19 cellular contexts compared by ENCODE assay signal in genomic region chr7:120973849-120974248, GRCh38. TPM values are rescaled to one million over a fixed set of nuclear protein-coding genes. Genes with fewer than 3 reads are reported as not detected.
DNase-seq lines count a peak whose midpoint lies in the region; ATAC-seq, FAIRE-seq and TF ChIP-seq lines count a peak whose summit lies in the region.
"Had no signal": no experiment of that assay in that cellular context is flagged by ENCODE, and none has a peak within 500 bp of the region (broad histone marks: within the 10 kb centered on the region; RNA-seq: fewer than 3 reads in every experiment).

No MANE protein-coding gene starts in this region.

- BruUV-seq in HepG2 (replicated peaks; lab: Mats Ljungman, UMichigan), result no TSS peak

- H3K14ac ChIP-seq in trophoblast cell (ENCODE audit: low read length), result no peak overlapping the region

- WGBS in trophoblast cell (ENCODE audit: extremely low coverage, insufficient coverage, insufficient read length), result no CpG with 5 or more reads among the region's 1 CpG
- 100% methylated on average over 1 of the region's 1 CpG for WGBS in HepG2 (ENCODE audit: low lambda C conversion rate)

- no peak overlapping the region for H2BK120ac ChIP-seq in trophoblast cell (ENCODE audit: insufficient read depth, low read length, poor library complexity)

- H3K9me3 ChIP-seq in trophoblast cell (ENCODE audit: insufficient read depth, low read depth, low read length), result no peaks in the 10 kb centered on the region
- no peaks in the 10 kb centered on the region for H3K9me3 ChIP-seq in HepG2 (ENCODE audit: low read length)
- H3K9me3 ChIP-seq: BE2C had no signal

- H3K79me2 ChIP-seq in trophoblast cell (ENCODE audit: control insufficient read depth, insufficient read depth, low read length, poor library complexity) (no peaks in the 10 kb centered on the region), HepG2 (ENCODE audit: insufficient read depth, low read length) (no peaks in the 10 kb centered on the region)

- H3K4me3 ChIP-seq in trophoblast cell (ENCODE audit: low read depth, low read length) (no peak overlapping the region), HepG2 (replicated peaks in 1 of 3; ENCODE audit: insufficient read depth in 1 of 3, low read depth in 2 of 3, low read length in 3 of 3) (no peak overlapping the region)
- H3K4me3 ChIP-seq: GM23248 had no signal

- H3K23ac ChIP-seq in trophoblast cell (ENCODE audit: low read length), result no peak overlapping the region

- TF ChIP-seq EP300 in HepG2 (IDR thresholded peaks at IDR 0.05; ENCODE audit: low read depth in 2 of 2, low read length in 2 of 2) (no peak), HepG2 (CRISPR knock-in tag; IDR thresholded peaks at IDR 0.05; ENCODE audit: borderline replicate concordance) (no peak)

- H2AK5ac ChIP-seq in trophoblast cell (ENCODE audit: low read length), result no peak overlapping the region

- H3K4ac ChIP-seq in trophoblast cell (ENCODE audit: low read depth, low read length), result no peak overlapping the region

- H3K9ac ChIP-seq in trophoblast cell (ENCODE audit: low read length), result no peak overlapping the region
- no peak overlapping the region for H3K9ac ChIP-seq in HepG2 (ENCODE audit: insufficient read depth, low read depth, low read length)
- H3K9ac ChIP-seq: GM23248 had no signal

- no peak overlapping the region for H4K91ac ChIP-seq in trophoblast cell (ENCODE audit: low read depth, low read length)

- H2BK12ac ChIP-seq in trophoblast cell (ENCODE audit: low read length), result no peak overlapping the region

- DNase-seq in LHCN-M2 (ENCODE audit: low read depth), result peak; percentile 61
- DNase-seq in SK-MEL-5 (ENCODE audit: low read depth, low spot score), result peak; percentile 95
- DNase-seq in fibroblast of gingiva (ENCODE audit: low read depth), result peak; percentile 57
- peak; percentile 22 to 64 for DNase-seq in trophoblast cell
- no peak for DNase-seq in SW480 (ENCODE audit: low spot score)
- DNase-seq in HepG2 (ENCODE audit: low spot score), result no peak
- DNase-seq in DMS 273 treated with DMSO at 0.1 percent for 48 hours (lab: John Stamatoyannopoulos, UW), result no peak
- DNase-seq: BE2C; CD8-positive, alpha-beta T cell; COR-L47; DND-41; GDM1; GM23248 had no signal

- no peak overlapping the region for H3K18ac ChIP-seq in trophoblast cell (ENCODE audit: low read length)

- H2AFZ ChIP-seq in trophoblast cell (ENCODE audit: insufficient read depth, low read length, poor library complexity) (no peak overlapping the region), HepG2 (ENCODE audit: low read length) (no peak overlapping the region)
- H2AFZ ChIP-seq: GM23248 had no signal

- H2BK5ac ChIP-seq in trophoblast cell (ENCODE audit: low read depth, low read length, poor library complexity), result no peak overlapping the region

- no peak for TF ChIP-seq CTCF in HepG2 (CRISPR knock-in tag; IDR thresholded peaks at IDR 0.05)

- H3K36me3 ChIP-seq in trophoblast cell (ENCODE audit: control insufficient read depth in 1 of 2, insufficient read depth in 2 of 2, low read length in 2 of 2) (peaks cover 0 to 8% of the 10 kb centered on the region in 2 experiments), HepG2 (replicated peaks in 1 of 2; ENCODE audit: control insufficient read depth in 1 of 2, insufficient read depth in 2 of 2, low read length in 2 of 2) (peaks cover 7 to 38% of the 10 kb centered on the region in 2 experiments)

- CTCF ChIA-PET in HepG2 (lab: Yijun Ruan, JAX; ENCODE audit: low intra/inter-chr PET ratio, low total read pairs), result no interaction called here

- H4K8ac ChIP-seq in trophoblast cell (ENCODE audit: low read depth, low read length), result no peak overlapping the region

- no peak for TF ChIP-seq RAD21 in HepG2 (CRISPR knock-in tag; IDR thresholded peaks at IDR 0.05)

- H3K4me1 ChIP-seq in trophoblast cell (ENCODE audit: control insufficient read depth in 1 of 2, insufficient read depth in 2 of 2, low read length in 2 of 2) (no peaks in the 10 kb centered on the region), HepG2 (ENCODE audit: insufficient read depth, low read length) (no peaks in the 10 kb centered on the region)
- H3K4me1 ChIP-seq: BE2C had no signal

- POLR2A ChIA-PET in HepG2 (lab: Yijun Ruan, JAX), result no interaction called here

- H4K20me1 ChIP-seq in HepG2 (ENCODE audit: insufficient read depth, low read length), result no peaks in the 10 kb centered on the region

- in situ Hi-C loops in SK-MEL-5 (cut with HindIII; ENCODE audit: low pct_unique_long_range_greater_than_20kb, low sequenced_read_pairs) (no loop called here), HepG2 (cut with HindIII; ENCODE audit: extremely low pct_ligation_motif_present, low pct_unique_long_range_greater_than_20kb) (no loop called here)

- no peak for FAIRE-seq in HepG2 (lab: Jason Lieb, UNC)
- FAIRE-seq: A204.1, D721Med, H54 had no signal

- H3K27me3 ChIP-seq in trophoblast cell (ENCODE audit: insufficient read depth, low read length) (no peaks in the 10 kb centered on the region), HepG2 (ENCODE audit: control insufficient read depth in 1 of 2, insufficient read depth in 2 of 2, low read length in 2 of 2) (no peaks in the 10 kb centered on the region)
- H3K27me3 ChIP-seq: BE2C had no signal

- no peaks in the 10 kb centered on the region for H3K79me1 ChIP-seq in trophoblast cell (ENCODE audit: low read length)

- ATAC-seq in HepG2, result no peak
- ATAC-seq: CD8-positive, alpha-beta T cell; HCT116 had no signal

- H3K4me2 ChIP-seq in trophoblast cell (ENCODE audit: low read length) (no peak overlapping the region), HepG2 (ENCODE audit: low read depth, low read length) (no peak overlapping the region)

- no peak overlapping the region for H4K12ac ChIP-seq in trophoblast cell (ENCODE audit: low read depth, low read length)

- intact Hi-C loops in HepG2 (cut with micrococcal nuclease; ENCODE audit: unreplicated experiment), result no loop called here

- H3K27ac ChIP-seq in trophoblast cell (ENCODE audit: low read depth, low read length) (no peak overlapping the region), HepG2 (ENCODE audit: extremely low read length, insufficient read depth, low read length) (no peak overlapping the region)
- H3K27ac ChIP-seq: C4-2B, GM23248, HL-60 had no signal

- TF ChIP-seq POLR2A in HepG2 (IDR thresholded peaks at IDR 0.05; ENCODE audit: insufficient read depth in 1 of 2, low read depth in 2 of 2, low read length in 2 of 2), result no peak

RNA-seq across cellular contexts. Expression of gene CPED1, which starts 14.7 kb away (rescaled TPM):
- total RNA-seq in LHCN-M2 (2014; rRNA removed) (71.4 and 75.8 TPM in 2 replicates), HepG2 (2016; rRNA removed; fragmentation: Illumina TruSeq; extraction: Trizol) (27.0 and 41.6 TPM in 2 replicates)
- polyA plus RNA-seq in LHCN-M2 (2012), result 28.6 TPM
- 4.9 and 6.2 TPM in 2 replicates for total RNA-seq in SK-MEL-5 (2014; rRNA removed; shearing (Covaris generic))
- polyA plus RNA-seq in SK-MEL-5 (2015; cell fraction: cytosol; rRNA removed), result 2.2 and 3.0 TPM in 2 replicates
- polyA plus RNA-seq in SK-MEL-5 (2015; cell fraction: nucleus; rRNA removed), result 1.8 and 2.5 TPM in 2 replicates
- 0.05 and 0.07 TPM in 2 replicates for polyA plus RNA-seq in trophoblast cell (2013)
- total RNA-seq in HepG2 (2016; cell fraction: cytosol; rRNA removed; fragmentation: Illumina TruSeq; extraction: Trizol; ENCODE audit: low read depth), result 19.1 and 22.1 TPM in 2 replicates
- total RNA-seq in HepG2 (2016; cell fraction: insoluble cytoplasmic fraction; rRNA removed; fragmentation: Illumina TruSeq; extraction: Trizol), result 26.8 and 37.9 TPM in 2 replicates
- total RNA-seq in HepG2 (2016; cell fraction: membrane; rRNA removed; fragmentation: Illumina TruSeq; extraction: Trizol), result 42.6 and 47.7 TPM in 2 replicates
- 34.0 and 36.3 TPM in 2 replicates for total RNA-seq in HepG2 (2016; cell fraction: nucleus; rRNA removed; fragmentation: Illumina TruSeq; extraction: Trizol)
- polyA plus RNA-seq in HepG2 (2011; rRNA removed), result 8.1 and 11.5 TPM in 2 replicates
- 5.7 and 8.0 TPM in 2 replicates for polyA plus RNA-seq in HepG2 (2011; cell fraction: cytosol; rRNA removed)
- 4.5 and 5.1 TPM in 2 replicates for polyA plus RNA-seq in HepG2 (2011; cell fraction: nucleus; rRNA removed)
- polyA plus RNA-seq in HepG2 (2012), result 8.0 and 9.2 TPM in 2 replicates
- polyA plus RNA-seq in HepG2 (2016; cell fraction: cytosol; fragmentation: Illumina TruSeq; extraction: Trizol; ENCODE audit: low read depth), result 13.3 and 13.8 TPM in 2 replicates
- 25.0 and 25.2 TPM in 2 replicates for polyA plus RNA-seq in HepG2 (2016; cell fraction: insoluble cytoplasmic fraction; fragmentation: Illumina TruSeq; extraction: Trizol; ENCODE audit: low read depth)
- 25.4 and 27.2 TPM in 2 replicates for polyA plus RNA-seq in HepG2 (2016; cell fraction: membrane; fragmentation: Illumina TruSeq; extraction: Trizol; ENCODE audit: low read depth)
- polyA plus RNA-seq in HepG2 (2016; cell fraction: nucleus; fragmentation: Illumina TruSeq; extraction: Trizol; ENCODE audit: insufficient read depth, low read depth), result 12.7 and 13.4 TPM in 2 replicates
- polyA minus RNA-seq in HepG2 (2011; rRNA and poly(A)+ RNA removed; ENCODE audit: low replicate concordance), result 2.6 and 9.2 TPM in 2 replicates
- polyA minus RNA-seq in HepG2 (2011; cell fraction: cytosol; rRNA and poly(A)+ RNA removed), result 6.2 and 8.8 TPM in 2 replicates
- 22.3 and 31.6 TPM in 2 replicates for polyA minus RNA-seq in HepG2 (2011; cell fraction: nucleus; rRNA and poly(A)+ RNA removed)
- total RNA-seq: CD8-positive, alpha-beta T cell had no signal

RNA-seq across cellular contexts. Expression of gene ING3, which starts 23.3 kb away (rescaled TPM):
- 20.3 and 20.7 TPM in 2 replicates for total RNA-seq in LHCN-M2 (2014; rRNA removed)
- 7.5 TPM for polyA plus RNA-seq in LHCN-M2 (2012)
- 27.0 and 29.2 TPM in 2 replicates for total RNA-seq in SK-MEL-5 (2014; rRNA removed; shearing (Covaris generic))
- 8.5 and 16.8 TPM in 2 replicates for polyA plus RNA-seq in SK-MEL-5 (2015; cell fraction: cytosol; rRNA removed)
- 48.1 and 56.5 TPM in 2 replicates for polyA plus RNA-seq in SK-MEL-5 (2015; cell fraction: nucleus; rRNA removed)
- polyA plus RNA-seq in trophoblast cell (2013), result 10.3 and 11.2 TPM in 2 replicates
- total RNA-seq in HepG2 (2016; rRNA removed; fragmentation: Illumina TruSeq; extraction: Trizol), result 12.8 and 17.3 TPM in 2 replicates
- 5.4 and 5.6 TPM in 2 replicates for total RNA-seq in HepG2 (2016; cell fraction: cytosol; rRNA removed; fragmentation: Illumina TruSeq; extraction: Trizol; ENCODE audit: low read depth)
- 12.3 and 17.5 TPM in 2 replicates for total RNA-seq in HepG2 (2016; cell fraction: insoluble cytoplasmic fraction; rRNA removed; fragmentation: Illumina TruSeq; extraction: Trizol)
- 9.2 and 10.4 TPM in 2 replicates for total RNA-seq in HepG2 (2016; cell fraction: membrane; rRNA removed; fragmentation: Illumina TruSeq; extraction: Trizol)
- 17.5 and 19.0 TPM in 2 replicates for total RNA-seq in HepG2 (2016; cell fraction: nucleus; rRNA removed; fragmentation: Illumina TruSeq; extraction: Trizol)
- 4.8 and 6.9 TPM in 2 replicates for polyA plus RNA-seq in HepG2 (2011; rRNA removed)
- 1.9 and 3.0 TPM in 2 replicates for polyA plus RNA-seq in HepG2 (2011; cell fraction: cytosol; rRNA removed)
- 5.0 and 7.6 TPM in 2 replicates for polyA plus RNA-seq in HepG2 (2011; cell fraction: nucleus; rRNA removed)
- 4.6 and 5.4 TPM in 2 replicates for polyA plus RNA-seq in HepG2 (2012)
- 1.8 and 2.0 TPM in 2 replicates for polyA plus RNA-seq in HepG2 (2016; cell fraction: cytosol; fragmentation: Illumina TruSeq; extraction: Trizol; ENCODE audit: low read depth)
- 14.2 and 14.8 TPM in 2 replicates for polyA plus RNA-seq in HepG2 (2016; cell fraction: insoluble cytoplasmic fraction; fragmentation: Illumina TruSeq; extraction: Trizol; ENCODE audit: low read depth)
- 2.5 and 3.9 TPM in 2 replicates for polyA plus RNA-seq in HepG2 (2016; cell fraction: membrane; fragmentation: Illumina TruSeq; extraction: Trizol; ENCODE audit: low read depth)
- 23.1 and 23.8 TPM in 2 replicates for polyA plus RNA-seq in HepG2 (2016; cell fraction: nucleus; fragmentation: Illumina TruSeq; extraction: Trizol; ENCODE audit: insufficient read depth, low read depth)
- polyA minus RNA-seq in HepG2 (2011; rRNA and poly(A)+ RNA removed; ENCODE audit: low replicate concordance), result 3.6 and 5.1 TPM in 2 replicates
- polyA minus RNA-seq in HepG2 (2011; cell fraction: cytosol; rRNA and poly(A)+ RNA removed), result 1.4 and 3.0 TPM in 2 replicates
- polyA minus RNA-seq in HepG2 (2011; cell fraction: nucleus; rRNA and poly(A)+ RNA removed), result 31.2 and 43.5 TPM in 2 replicates

Comparison
In these comparisons a context has a peak if more than half of its experiments do, and no peak if none do; other contexts are left out.
1. DNase-seq: peak in LHCN-M2 (single experiment), SK-MEL-5 (single experiment), fibroblast of gingiva (single experiment) and trophoblast cell (2 of 2); none in SW480 (single experiment), HepG2 (single experiment) and DMS 273 treated with DMSO at 0.1 percent for 48 hours (single experiment).